In the genomic region with DNA sequence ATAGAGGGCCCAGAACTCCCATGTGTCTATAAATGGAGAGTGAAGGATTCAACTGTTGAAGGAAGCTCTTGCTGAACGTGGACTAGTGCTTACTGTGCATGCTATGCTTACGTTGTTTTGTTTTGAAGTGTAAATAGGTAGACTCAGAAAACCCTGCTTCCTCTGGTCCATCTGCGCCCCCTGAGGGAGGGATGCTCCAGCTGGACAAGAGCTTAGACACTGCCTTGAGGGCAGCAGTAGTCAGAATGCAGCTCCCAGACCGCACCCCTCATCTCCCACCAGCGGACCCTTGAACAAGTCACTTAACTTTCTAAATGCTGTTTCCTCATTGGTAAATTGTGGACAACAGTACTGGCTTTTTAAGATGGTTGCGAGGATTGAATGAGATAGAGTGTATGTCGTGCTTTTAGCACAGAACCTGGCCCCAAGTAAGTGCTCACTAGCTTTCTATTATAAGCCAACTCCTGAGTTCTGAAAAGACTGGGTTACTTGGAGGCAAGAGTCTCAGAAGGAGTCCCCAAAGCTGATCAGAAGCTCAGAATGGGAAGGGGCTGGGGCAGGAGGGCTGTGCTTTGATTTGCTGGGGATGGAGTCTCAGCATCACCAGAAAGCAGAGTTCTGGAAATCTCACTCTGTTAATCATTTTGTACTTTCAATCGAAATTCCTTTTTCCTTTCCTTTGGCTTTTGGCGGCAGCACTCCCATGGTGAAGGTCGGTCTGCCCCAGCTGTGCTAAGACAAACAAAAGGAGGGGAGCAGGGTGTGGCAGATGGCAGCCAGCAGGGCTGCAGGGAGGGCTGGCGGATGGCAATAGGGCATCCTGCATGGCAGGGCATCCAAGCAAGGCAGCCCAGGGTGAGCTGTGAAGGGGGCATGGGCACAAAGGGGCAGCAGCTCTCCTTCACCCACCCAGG, we compare ENCODE assay signal across 18 cellular contexts.
A peak's percentile ranks its signal among the peaks of the same experiment; 100 is the strongest.
DNase-seq lines count a peak whose midpoint lies in the region; ATAC-seq and TF ChIP-seq lines count a peak whose summit lies in the region.
"Had no signal": no experiment of that assay in that cellular context is flagged by ENCODE, and none has a peak within 500 bp of the region (broad histone marks: within the 10 kb centered on the region; RNA-seq: fewer than 3 reads in every experiment).

No MANE protein-coding gene starts in this region.

- CTCF ChIA-PET in RWPE1 (lab: Yijun Ruan, JAX): interaction anchor here (0.6 to 0.9 kb wide), 2 partner anchors 52 to 140 kb away, joined by 3 to 5 read pairs; no protein-coding TSS in a partner anchor

- no peak for TF ChIP-seq CTCF in RWPE1 (conservative IDR thresholded peaks at IDR 0.05; ENCODE audit: low read depth)

- H3K27ac ChIP-seq in RWPE1: peak overlapping the region; percentile 16; the same call in 1 of the 2 replicates
- H3K27ac ChIP-seq: WERI-Rb-1 had no signal

- DNase-seq in NCI-H1417 (lab: John Stamatoyannopoulos, UW): peak in 2 of 3 experiments; percentile 27 to 33
- no peak for DNase-seq in NCI-H1417 treated with DMSO at 0.1 percent for 48 hours (lab: John Stamatoyannopoulos, UW)
- DNase-seq in COR-L47 (lab: John Stamatoyannopoulos, UW): peak; percentile 6
- DNase-seq in RWPE1 (ENCODE audit: low spot score): no peak
- peak; percentile 48 for DNase-seq in islet precursor cell
- no peak for DNase-seq in NCI-H1436 treated with DMSO at 0.1 percent for 48 hours (lab: John Stamatoyannopoulos, UW)
- DNase-seq: 8988T; anterior cingulate cortex; Caco-2; HFFc6; NCI-H2107; right cardiac atrium; SK-N-SH; stimulated activated CD4-positive, alpha-beta T cell treated with anti-CD3 and anti-CD28 coated beads, Interleukin-4, amount 100 ng/mL, for 1 hour; stimulated activated naive CD4-positive, alpha-beta T cell; WERI-Rb-1 had no signal

- ATAC-seq in HG03139 (IDR thresholded peaks at IDR 0.05; ENCODE audit: unreplicated experiment): no peak
- no peak for ATAC-seq in GM21717 (IDR thresholded peaks at IDR 0.05; ENCODE audit: unreplicated experiment)
- ATAC-seq: right cardiac atrium had no signal

- POLR2A ChIA-PET in RWPE1 (lab: Yijun Ruan, JAX; ENCODE audit: low non-redundant PET): no interaction called here

Comparison
In these comparisons a context has a peak if more than half of its experiments do, and no peak if none do; other contexts are left out.
1. DNase-seq: peak in NCI-H1417 (2 of 3), COR-L47 (single experiment) and islet precursor cell (single experiment); none in NCI-H1417 treated with DMSO at 0.1 percent for 48 hours (single experiment), RWPE1 (single experiment) and NCI-H1436 treated with DMSO at 0.1 percent for 48 hours (single experiment).